In the genomic region with DNA sequence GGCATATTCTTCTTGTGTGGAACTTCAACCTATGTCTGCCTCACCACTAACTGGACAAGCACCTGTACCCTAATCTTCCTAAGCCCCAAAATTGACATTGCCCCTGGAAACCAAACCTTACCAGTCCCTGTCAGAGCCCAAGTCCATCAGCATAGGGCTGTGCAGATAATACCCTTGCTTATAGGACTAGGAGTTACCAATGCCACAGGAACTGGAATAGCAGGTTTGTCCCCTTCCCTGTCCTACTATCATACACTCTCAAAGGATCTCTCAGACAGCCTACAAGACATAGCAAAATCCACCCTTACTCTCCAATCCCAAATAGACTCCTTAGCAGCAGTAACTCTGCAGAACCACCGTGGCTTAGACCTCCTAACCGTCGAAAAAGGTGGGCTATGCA, we compare ENCODE assay signal across 14 cellular contexts. TPM values are rescaled to one million over a fixed set of nuclear protein-coding genes. Genes with fewer than 3 reads are reported as not detected.
DNase-seq lines count a peak whose midpoint lies in the region; ATAC-seq and TF ChIP-seq lines count a peak whose summit lies in the region.
"Had no signal": no experiment of that assay in that cellular context is flagged by ENCODE, and none has a peak within 500 bp of the region (broad histone marks: within the 10 kb centered on the region; RNA-seq: fewer than 3 reads in every experiment).

No MANE protein-coding gene starts in this region.

- no peak for ATAC-seq in T-cell (replicated peaks in 1 of 4)
- ATAC-seq in HG03139 (IDR thresholded peaks at IDR 0.05; ENCODE audit: unreplicated experiment), result no peak

- H3K9me3 ChIP-seq in esophagus squamous epithelium (peaks cover 0 to 18% (median 4%) of the 10 kb centered on the region in 3 donors), Karpas-422 (ENCODE audit: low read length) (peaks cover 6% of the 10 kb centered on the region; the same call in 1 of the 2 replicates), tibial artery (no peaks in the 10 kb centered on the region)

- H3K9ac ChIP-seq in Karpas-422 (ENCODE audit: low read length), result no peak overlapping the region

- no peaks in the 10 kb centered on the region for H4K20me1 ChIP-seq in Karpas-422 (ENCODE audit: insufficient read depth, low read depth, low read length)

- peak; percentile 32 to 90 for DNase-seq in T47D (ENCODE audit: low read depth in 1 of 2, low spot score in 1 of 2)
- DNase-seq in MCF 10A (ENCODE audit: unreplicated experiment), result no peak
- DNase-seq in T-cell, result no peak
- DNase-seq in esophagus squamous epithelium (lab: John Stamatoyannopoulos, UW), result no peak
- DNase-seq in Karpas-422, result no peak
- no peak for DNase-seq in tibial artery
- DNase-seq in ecto neural progenitor cell (ENCODE audit: low spot score), result no peak
- DNase-seq: cortex of kidney, DMS 273 treated with DMSO at 0.1 percent for 48 hours, hypothalamus, KBM-7, NCI-H1436, Peyer's patch had no signal

- H3K27me3 ChIP-seq in esophagus squamous epithelium (no peaks in the 10 kb centered on the region), Karpas-422 (ENCODE audit: low read length) (no peaks in the 10 kb centered on the region), tibial artery (no peaks in the 10 kb centered on the region)
- H3K27me3 ChIP-seq: Peyer's patch had no signal

- BruUV-seq in MCF 10A (replicated peaks; lab: Mats Ljungman, UMichigan), result no TSS peak

- POLR2A ChIA-PET in MCF 10A (lab: Yijun Ruan, JAX) (no interaction called here), T-cell (lab: Charles Lee) (no interaction called here)

- CTCF ChIA-PET in MCF 10A (lab: Yijun Ruan, JAX), result no interaction called here
- CTCF ChIA-PET in T-cell (lab: Charles Lee), result no interaction called here

- peaks cover 17 to 82% (median 26%) of the 10 kb centered on the region in 3 donors for H3K36me3 ChIP-seq in esophagus squamous epithelium
- peaks cover 98% of the 10 kb centered on the region for H3K36me3 ChIP-seq in Karpas-422 (ENCODE audit: insufficient read depth, low read length)
- H3K36me3 ChIP-seq in tibial artery, result peaks cover 41 to 51% (median 49%) of the 10 kb centered on the region in 3 donors

- peaks cover 15% of the 10 kb centered on the region for H3K36me3 Mint-ChIP-seq in MCF 10A (ENCODE audit: insufficient read depth, unreplicated experiment)
- peaks cover 20% of the 10 kb centered on the region for H3K36me3 Mint-ChIP-seq in T-cell

- in situ Hi-C loops in T47D (cut with HindIII; ENCODE audit: low pct_unique_long_range_greater_than_20kb, low sequenced_read_pairs), result no loop called here

- no peak overlapping the region for H3K4me2 ChIP-seq in Karpas-422 (ENCODE audit: low read depth, low read length, poor library complexity, severe bottlenecking)

- H3K9me3 Mint-ChIP-seq in MCF 10A (ENCODE audit: unreplicated experiment), result no peaks in the 10 kb centered on the region
- peaks cover 16 to 27% (median 17%) of the 10 kb centered on the region in 3 donors for H3K9me3 Mint-ChIP-seq in T-cell

- H3K4me1 Mint-ChIP-seq in MCF 10A (ENCODE audit: insufficient read depth, unreplicated experiment) (no peaks in the 10 kb centered on the region), T-cell (peaks cover 43 to 55% (median 53%) of the 10 kb centered on the region in 3 donors)

- H3K9me2 ChIP-seq in Karpas-422 (replicated peaks; ENCODE audit: insufficient read depth, low read length), result no peaks in the 10 kb centered on the region

- TF ChIP-seq POLR2A in esophagus squamous epithelium (IDR thresholded peaks at IDR 0.05), result no peak

- 67 to 95% methylated on average over 3 of the region's 3 CpGs for WGBS in esophagus squamous epithelium, 2 donors

- H3K27ac Mint-ChIP-seq in MCF 10A (ENCODE audit: low read depth, unreplicated experiment), result no peak overlapping the region
- peak overlapping the region; percentile 16 to 81 for H3K27ac Mint-ChIP-seq in T-cell

- no peak overlapping the region for H2AFZ ChIP-seq in Karpas-422 (ENCODE audit: low read length)

- TF ChIP-seq CTCF in MCF 10A (IDR thresholded peaks at IDR 0.05; ENCODE audit: unreplicated experiment) (no peak), esophagus squamous epithelium (IDR thresholded peaks at IDR 0.05) (no peak), tibial artery (IDR thresholded peaks at IDR 0.05) (no peak)

- H3K4me1 ChIP-seq in esophagus squamous epithelium, result peaks cover 9 to 45% (median 13%) of the 10 kb centered on the region in 3 donors
- H3K4me1 ChIP-seq in Karpas-422 (ENCODE audit: low read length), result no peaks in the 10 kb centered on the region
- peaks cover 0 to 14% (median 0%) of the 10 kb centered on the region in 4 donors for H3K4me1 ChIP-seq in tibial artery
- H3K4me1 ChIP-seq: Peyer's patch had no signal

- intact Hi-C loops in MCF 10A (cut with micrococcal nuclease) (no loop called here), esophagus squamous epithelium (cut with DNase I) (no loop called here), tibial artery (cut with DNase I; ENCODE audit: low total_unique reads) (no loop called here)

- H3K27ac ChIP-seq in esophagus squamous epithelium, result peak overlapping the region; percentile 53 to 83 (median 68)
- no peak overlapping the region for H3K27ac ChIP-seq in Karpas-422 (ENCODE audit: low read length)
- no peak overlapping the region for H3K27ac ChIP-seq in tibial artery

- H3K4me3 Mint-ChIP-seq in MCF 10A (ENCODE audit: unreplicated experiment), result no peak overlapping the region
- H3K4me3 Mint-ChIP-seq in T-cell, result peak overlapping the region in 1 of 3 donors; percentile 28

- peaks cover 91% of the 10 kb centered on the region for H3K79me2 ChIP-seq in Karpas-422 (ENCODE audit: low read length)

- H3K27me3 Mint-ChIP-seq in MCF 10A (ENCODE audit: insufficient read depth, unreplicated experiment) (no peaks in the 10 kb centered on the region), T-cell (no peaks in the 10 kb centered on the region)

- no peak overlapping the region for H3K4me3 ChIP-seq in esophagus squamous epithelium
- H3K4me3 ChIP-seq in Karpas-422 (ENCODE audit: low read length), result no peak overlapping the region
- no peak overlapping the region for H3K4me3 ChIP-seq in tibial artery
- H3K4me3 ChIP-seq: Peyer's patch had no signal

RNA-seq across cellular contexts. Expression of gene ZNF107, which starts 19.8 kb away (rescaled TPM):
- total RNA-seq in MCF 10A (2022) (4.6 and 5.0 TPM in 2 replicates), T-cell (10 to 100 TPM; 15.1 to 22.6 (median 21.2) TPM), esophagus squamous epithelium (1 to 10 TPM; 3.3 to 6.5 (median 4.6) TPM)
- 18.1 and 36.7 TPM in 2 replicates for total RNA-seq in Karpas-422 (2014; rRNA removed; shearing (Covaris generic); ENCODE audit: low replicate concordance)

Comparison
In these comparisons a context has a peak if more than half of its experiments do, and no peak if none do; other contexts are left out.
1. DNase-seq: peak in T47D (2 of 2); none in MCF 10A (single experiment), T-cell (0 of 34), esophagus squamous epithelium (single experiment), Karpas-422 (single experiment), tibial artery (0 of 2) and ecto neural progenitor cell (single experiment).
2. H3K27ac ChIP-seq: peak in esophagus squamous epithelium (4 of 4); none in Karpas-422 (single experiment) and tibial artery (0 of 2).